ENCODE assay signal across 9 cellular contexts in genomic region chr4:173521474-173522159, GRCh38. TPM values are rescaled to one million over a fixed set of nuclear protein-coding genes. Genes with fewer than 3 reads are reported as not detected.
DNase-seq lines count a peak whose midpoint lies in the region; ATAC-seq and TF ChIP-seq lines count a peak whose summit lies in the region.
"Had no signal": no experiment of that assay in that cellular context is flagged by ENCODE, and none has a peak within 500 bp of the region (broad histone marks: within the 10 kb centered on the region; RNA-seq: fewer than 3 reads in every experiment).

No MANE protein-coding gene starts in this region.

- no peak for TF ChIP-seq CTCF in H9 (conservative IDR thresholded peaks at IDR 0.05)

- H3K4me1 ChIP-seq in H9 (ENCODE audit: insufficient read depth, low read length) = no peaks in the 10 kb centered on the region; the same call in 1 of the 2 replicates
- H3K4me1 ChIP-seq in CD4-positive, alpha-beta memory T cell (ENCODE audit: insufficient read depth, low read length) = peaks cover 14% of the 10 kb centered on the region

- H3T11ph ChIP-seq in H9 (ENCODE audit: low read length) = no peak overlapping the region

- POLR2A ChIA-PET in CD4-positive, alpha-beta memory T cell (lab: Charles Lee; ENCODE audit: partially characterized antibody) = no interaction called here

- H3K4ac ChIP-seq in H9 (ENCODE audit: low read depth, low read length) = no peak overlapping the region

- H3K27me3 Mint-ChIP-seq in H9 (ENCODE audit: low read depth) = peaks cover 100% of the 10 kb centered on the region
- H3K27me3 Mint-ChIP-seq in activated naive CD8-positive, alpha-beta T cell treated with anti-CD3 and anti-CD28 coated beads, Interleukin-2, amount 50 U/mL, for 24 hours = peaks cover 93% of the 10 kb centered on the region
- H3K27me3 Mint-ChIP-seq in CD4-positive, alpha-beta memory T cell = peaks cover 76 to 85% of the 10 kb centered on the region in 2 donors

- no peak overlapping the region for H3K27ac Mint-ChIP-seq in H9
- H3K27ac Mint-ChIP-seq in activated naive CD8-positive, alpha-beta T cell treated with anti-CD3 and anti-CD28 coated beads, Interleukin-2, amount 50 U/mL, for 24 hours = peak overlapping the region; percentile 52
- H3K27ac Mint-ChIP-seq in CD4-positive, alpha-beta memory T cell = peak overlapping the region in 1 of 7 donors; percentile 77

- no peak overlapping the region for H3K56ac ChIP-seq in H9 (ENCODE audit: insufficient read length, low read depth, low read length)

- H3K18ac ChIP-seq in H9 (ENCODE audit: insufficient read length, low read depth, low read length) = no peak overlapping the region

- H4K20me1 ChIP-seq in H9 (ENCODE audit: control insufficient read depth, insufficient read depth, insufficient read length) = peaks cover 2% of the 10 kb centered on the region

- no peak overlapping the region for H2BK12ac ChIP-seq in H9 (ENCODE audit: insufficient read length, low read depth, low read length)

- no peak overlapping the region for H2BK20ac ChIP-seq in H9 (ENCODE audit: low read depth, low read length, poor library complexity, severe bottlenecking)

- no peak overlapping the region for H4K8ac ChIP-seq in H9 (replicated peaks; ENCODE audit: insufficient read length, low read depth, low read length)

- H2AK5ac ChIP-seq in H9 (ENCODE audit: insufficient read length, low read length) = no peak overlapping the region

- H3K4me1 Mint-ChIP-seq in H9 = peaks cover 45 to 70% of the 10 kb centered on the region in 2 experiments
- H3K4me1 Mint-ChIP-seq in activated naive CD8-positive, alpha-beta T cell treated with anti-CD3 and anti-CD28 coated beads, Interleukin-2, amount 50 U/mL, for 24 hours = peaks cover 15% of the 10 kb centered on the region
- H3K4me1 Mint-ChIP-seq in CD4-positive, alpha-beta memory T cell = peaks cover 13 to 53% (median 28%) of the 10 kb centered on the region in 4 donors

- CTCF ChIA-PET in CD4-positive, alpha-beta memory T cell (lab: Charles Lee; ENCODE audit: partially characterized antibody) = no interaction called here

- H3K27ac ChIP-seq in H9 (ENCODE audit: insufficient read length, low read depth, low read length) = no peak overlapping the region
- no peak overlapping the region for H3K27ac ChIP-seq in CD4-positive, alpha-beta memory T cell (ENCODE audit: low read depth, low read length)

- no peak overlapping the region for H2BK5ac ChIP-seq in H9 (ENCODE audit: insufficient read length, low read length)

- H3K27me3 ChIP-seq in H9 (ENCODE audit: insufficient read depth, low read length) = peaks cover 99% of the 10 kb centered on the region
- H3K27me3 ChIP-seq in CD4-positive, alpha-beta memory T cell (ENCODE audit: insufficient read depth, low read length) = peaks cover 98% of the 10 kb centered on the region

- no peaks in the 10 kb centered on the region for H3K79me1 ChIP-seq in H9 (ENCODE audit: insufficient read depth, low read depth, low read length, poor library complexity, severe bottlenecking)

- H3K9me3 Mint-ChIP-seq in H9 = peaks cover 7 to 23% of the 10 kb centered on the region in 2 experiments; a peak in 3 of 5 replicates
- H3K9me3 Mint-ChIP-seq in activated naive CD8-positive, alpha-beta T cell treated with anti-CD3 and anti-CD28 coated beads, Interleukin-2, amount 50 U/mL, for 24 hours = peaks cover 9% of the 10 kb centered on the region
- peaks cover 0 to 55% (median 33%) of the 10 kb centered on the region in 8 donors for H3K9me3 Mint-ChIP-seq in CD4-positive, alpha-beta memory T cell

- no peaks in the 10 kb centered on the region for H3K9me3 ChIP-seq in H9 (ENCODE audit: control insufficient read depth, low read depth, low read length)
- H3K9me3 ChIP-seq in CD4-positive, alpha-beta memory T cell (ENCODE audit: control insufficient read depth in 1 of 2, low read length in 2 of 2) = no peaks in the 10 kb centered on the region

- no peak overlapping the region for H4K91ac ChIP-seq in H9 (ENCODE audit: insufficient read length, low read depth, low read length)

- H2BK15ac ChIP-seq in H9 (ENCODE audit: low read depth, low read length) = no peak overlapping the region

- no peak overlapping the region for H3K4me3 ChIP-seq in CD4-positive, alpha-beta memory T cell (ENCODE audit: low read length in 2 of 2)

- DNase-seq in H9 (no peak), hepatic stellate cell (ENCODE audit: low spot score) (peak; percentile 33), sciatic nerve (ENCODE audit: low spot score) (no peak), HuH-7 (ENCODE audit: low spot score) (no peak), NOMO-1 treated with dmso at 0.1 percent for 144 hours (lab: John Stamatoyannopoulos, UW; ENCODE audit: unreplicated experiment) (no peak)
- no peak for DNase-seq in activated naive CD8-positive, alpha-beta T cell treated with anti-CD3 and anti-CD28 coated beads, Interleukin-2, amount 50 U/mL, for 24 hours
- DNase-seq in CD4-positive, alpha-beta memory T cell = no peak
- no peak for DNase-seq in stimulated activated CD4-positive, alpha-beta T cell treated with anti-CD3 and anti-CD28 coated beads, Interleukin-12 subunit alpha, Interleukin-12 subunit beta, amount 100 ng/mL, for 4 hours

- no peak overlapping the region for H2AFZ ChIP-seq in H9 (ENCODE audit: low read length)

- intact Hi-C loops in sciatic nerve (cut with DNase I) = loop anchor here (10.0 kb wide), 1 partner anchor 633 kb away; no protein-coding TSS in a partner anchor
- intact Hi-C loops in CD4-positive, alpha-beta memory T cell (cut with micrococcal nuclease) = no loop called here

- peak overlapping the region in 1 of 2 experiments; percentile 82; a peak in 3 of 5 replicates for H3K4me3 Mint-ChIP-seq in H9
- H3K4me3 Mint-ChIP-seq in activated naive CD8-positive, alpha-beta T cell treated with anti-CD3 and anti-CD28 coated beads, Interleukin-2, amount 50 U/mL, for 24 hours = no peak overlapping the region
- H3K4me3 Mint-ChIP-seq in CD4-positive, alpha-beta memory T cell = peak overlapping the region in 4 of 8 donors; percentile 15 to 55 (median 36)

- no peak overlapping the region for H3K23ac ChIP-seq in H9 (ENCODE audit: insufficient read length, low read depth, low read length)

- H4K5ac ChIP-seq in H9 (ENCODE audit: insufficient read length, low read depth, low read length) = no peak overlapping the region

- peaks cover 3% of the 10 kb centered on the region for H3K23me2 ChIP-seq in H9 (ENCODE audit: insufficient read length, low read depth, low read length, poor library complexity, severe bottlenecking)

- peak overlapping the region; percentile 41 for H3K4me2 ChIP-seq in H9 (ENCODE audit: insufficient read depth, insufficient read length, low read length)

- no peak overlapping the region for H3K14ac ChIP-seq in H9 (ENCODE audit: insufficient read depth, low read length)

- no peaks in the 10 kb centered on the region; a peak in 2 of 7 replicates for H3K36me3 Mint-ChIP-seq in H9 (ENCODE audit: insufficient read depth in 1 of 3, low read depth in 3 of 3)
- peaks cover 9% of the 10 kb centered on the region for H3K36me3 Mint-ChIP-seq in activated naive CD8-positive, alpha-beta T cell treated with anti-CD3 and anti-CD28 coated beads, Interleukin-2, amount 50 U/mL, for 24 hours (ENCODE audit: low read depth)
- H3K36me3 Mint-ChIP-seq in CD4-positive, alpha-beta memory T cell = peaks cover 0 to 4% of the 10 kb centered on the region in 2 donors

- H3K9ac ChIP-seq in H9 (ENCODE audit: extremely low read depth, insufficient read length, low read length) = no peak overlapping the region

- no CpG with 5 or more reads among the region's 27 CpGs for WGBS in H9 (ENCODE audit: extremely low coverage, insufficient read length, low lambda C conversion rate)

- H2BK120ac ChIP-seq in H9 (ENCODE audit: low read depth, low read length, poor library complexity, severe bottlenecking) = no peak overlapping the region

- H3K79me2 ChIP-seq in H9 (ENCODE audit: insufficient read depth, low read length) = no peaks in the 10 kb centered on the region

- no peaks in the 10 kb centered on the region for H3K36me3 ChIP-seq in CD4-positive, alpha-beta memory T cell (ENCODE audit: insufficient read depth, low read length)

- ATAC-seq in activated naive CD8-positive, alpha-beta T cell treated with anti-CD3 and anti-CD28 coated beads, Interleukin-2, amount 50 U/mL, for 24 hours = no peak
- ATAC-seq in sciatic nerve = peak; percentile 40

RNA-seq across cellular contexts. Expression of gene HAND2, which starts 8.4 kb away (rescaled TPM):
- total RNA-seq in H9 (2021) (not detected in 2 replicates), sciatic nerve (0.27 TPM)
- total RNA-seq in CD4-positive, alpha-beta memory T cell = not detected
- polyA plus RNA-seq in CD4-positive, alpha-beta memory T cell = not detected
- total RNA-seq: T-helper 1 cell treated with Interleukin-12 subunit alpha and Interleukin-12 subunit beta and Interleukin-4 antibody, amounts not matched to agents 30 ng/mL and 1 ng/mL, for 36 hours had no signal
